In the genomic region with DNA sequence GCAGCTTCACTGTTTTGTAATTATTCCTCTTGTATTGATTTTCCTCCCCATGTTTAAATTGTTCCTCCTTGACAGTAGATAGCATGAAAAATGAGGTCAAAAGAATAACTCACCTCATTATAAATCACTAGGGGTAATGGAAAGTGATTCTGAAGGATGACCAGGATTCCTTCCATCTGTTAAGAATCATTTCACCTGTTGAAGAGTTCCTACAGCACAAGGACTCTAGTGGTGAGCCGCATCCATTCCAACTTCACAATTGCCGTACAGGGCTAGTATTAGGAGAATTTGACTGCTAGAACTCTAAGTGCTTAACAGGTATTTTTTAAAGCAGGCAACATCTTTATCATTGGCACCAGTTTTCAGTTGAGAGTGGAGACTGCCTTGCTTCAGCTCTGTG, we compare ENCODE assay signal across 24 cellular contexts.
"Had no signal": no experiment of that assay in that cellular context is flagged by ENCODE, and none has a peak within 500 bp of the region (broad histone marks: within the 10 kb centered on the region; RNA-seq: fewer than 3 reads in every experiment).

No MANE protein-coding gene starts in this region.

- H3K4me1 ChIP-seq: colonic mucosa had no signal

- H3K36me3 Mint-ChIP-seq: activated naive CD8-positive, alpha-beta T cell treated with anti-CD3 and anti-CD28 coated beads, Interleukin-2, amount 10 ng/mL, durations not matched to agents 7 days and 5 days; immature natural killer cell; naive B cell had no signal

- H3K27ac ChIP-seq: body of pancreas, colonic mucosa, tibial artery had no signal

- H3K9me3 ChIP-seq: body of pancreas, colonic mucosa, mucosa of descending colon, tibial artery had no signal

- H3K27me3 Mint-ChIP-seq: activated CD4-positive, alpha-beta memory T cell treated with anti-CD3 and anti-CD28 coated beads, Interleukin-2, amount 10 ng/mL, durations not matched to agents 7 days and 5 days; activated naive CD8-positive, alpha-beta T cell treated with anti-CD3 and anti-CD28 coated beads, Interleukin-2, amount 10 ng/mL, durations not matched to agents 7 days and 5 days; activated T-helper 17 cell treated with anti-CD3 and anti-CD28 coated beads, Interleukin-2, amount 50 U/mL, for 72 hours; naive B cell had no signal

- H3K4me1 Mint-ChIP-seq: activated CD4-positive, alpha-beta memory T cell treated with anti-CD3 and anti-CD28 coated beads, Interleukin-2, amount 10 ng/mL, durations not matched to agents 7 days and 5 days; activated naive CD8-positive, alpha-beta T cell treated with anti-CD3 and anti-CD28 coated beads, Interleukin-2, amount 10 ng/mL, durations not matched to agents 7 days and 5 days had no signal

- H3K27ac Mint-ChIP-seq: activated CD4-positive, alpha-beta memory T cell treated with anti-CD3 and anti-CD28 coated beads, Interleukin-2, amount 10 ng/mL, durations not matched to agents 7 days and 5 days; activated naive CD8-positive, alpha-beta T cell treated with anti-CD3 and anti-CD28 coated beads, Interleukin-2, amount 10 ng/mL, durations not matched to agents 7 days and 5 days; activated T-helper 17 cell treated with anti-CD3 and anti-CD28 coated beads, Interleukin-2, amount 50 U/mL, for 72 hours; immature natural killer cell had no signal

- H3K9me3 Mint-ChIP-seq: activated CD4-positive, alpha-beta memory T cell treated with anti-CD3 and anti-CD28 coated beads, Interleukin-2, amount 10 ng/mL, durations not matched to agents 7 days and 5 days; activated naive CD8-positive, alpha-beta T cell treated with anti-CD3 and anti-CD28 coated beads, Interleukin-2, amount 10 ng/mL, durations not matched to agents 7 days and 5 days; activated T-helper 17 cell treated with anti-CD3 and anti-CD28 coated beads, Interleukin-2, amount 50 U/mL, for 72 hours; immature natural killer cell; naive B cell had no signal

- H3K4me3 ChIP-seq: body of pancreas, colonic mucosa, mucosa of descending colon, tibial artery had no signal

- H3K27me3 ChIP-seq: body of pancreas, colonic mucosa, tibial artery had no signal

- ATAC-seq: activated T-helper 17 cell treated with anti-CD3 and anti-CD28 coated beads, Interleukin-2, amount 50 U/mL, for 72 hours; body of pancreas; mucosa of descending colon had no signal

- H3K4me3 Mint-ChIP-seq: activated CD4-positive, alpha-beta memory T cell treated with anti-CD3 and anti-CD28 coated beads, Interleukin-2, amount 10 ng/mL, durations not matched to agents 7 days and 5 days; activated naive CD8-positive, alpha-beta T cell treated with anti-CD3 and anti-CD28 coated beads, Interleukin-2, amount 10 ng/mL, durations not matched to agents 7 days and 5 days; activated T-helper 17 cell treated with anti-CD3 and anti-CD28 coated beads, Interleukin-2, amount 50 U/mL, for 72 hours; immature natural killer cell; naive B cell; neural crest cell had no signal

- DNase-seq: activated CD4-positive, alpha-beta memory T cell treated with anti-CD3 and anti-CD28 coated beads, Interleukin-2, amount 10 ng/mL, durations not matched to agents 7 days and 5 days; activated CD4-positive, alpha-beta T cell treated with anti-CD3 and anti-CD28 coated beads for 48 hours; activated CD4-positive, CD25-positive, alpha-beta regulatory T cell; activated naive CD4-positive, alpha-beta T cell; activated naive CD8-positive, alpha-beta T cell treated with anti-CD3 and anti-CD28 coated beads, Interleukin-2, amount 10 ng/mL, durations not matched to agents 7 days and 5 days; activated T-cell treated with anti-CD3 and anti-CD28 coated beads, Interleukin-2, amount 50 U/mL, for 1 hour; body of pancreas; central memory CD4-positive, alpha-beta T cell; colonic mucosa; erythroblast; foreskin melanocyte; hypothalamus; immature natural killer cell; kidney glomerular epithelial cell; mesenchymal stem cell; mucosa of descending colon; naive B cell; stimulated activated CD4-positive, alpha-beta T cell treated with anti-CD3 and anti-CD28 coated beads, Interleukin-12 subunit alpha, Interleukin-12 subunit beta, amount 100 ng/mL, for 4 hours; stimulated activated CD4-positive, alpha-beta T cell treated with anti-CD3 and anti-CD28 coated beads, Interleukin-1b, Interleukin-23, amount 100 ng/mL, for 48 hours; stimulated activated naive CD4-positive, alpha-beta T cell treated with Interleukin-2 at 50 U/mL for 16 hours; substantia nigra; tibial artery had no signal

- H3K36me3 ChIP-seq: colonic mucosa, tibial artery had no signal
